Comparison of ENCODE assay signal across 10 cellular contexts in genomic region chr13:80359459-80360297, GRCh38. TPM values are rescaled to one million over a fixed set of nuclear protein-coding genes. Genes with fewer than 3 reads are reported as not detected.
DNase-seq lines count a peak whose midpoint lies in the region; ATAC-seq and TF ChIP-seq lines count a peak whose summit lies in the region.
"Had no signal": no experiment of that assay in that cellular context is flagged by ENCODE, and none has a peak within 500 bp of the region (broad histone marks: within the 10 kb centered on the region; RNA-seq: fewer than 3 reads in every experiment).

No MANE protein-coding gene starts in this region.

- H3K4me3 Mint-ChIP-seq in MCF 10A (ENCODE audit: unreplicated experiment), result no peak overlapping the region
- H3K4me3 Mint-ChIP-seq in type B pancreatic cell, result peak overlapping the region; percentile 0

- H3K4me1 Mint-ChIP-seq in MCF 10A (ENCODE audit: insufficient read depth, unreplicated experiment), result peaks cover 9% of the 10 kb centered on the region
- H3K4me1 Mint-ChIP-seq in type B pancreatic cell (ENCODE audit: unreplicated experiment), result peaks cover 25% of the 10 kb centered on the region

- H3K4me2 ChIP-seq in mammary epithelial cell (ENCODE audit: insufficient read depth, low read depth, low read length) (no peak overlapping the region), hepatocyte (no peak overlapping the region)

- H3K9me3 Mint-ChIP-seq in MCF 10A (ENCODE audit: unreplicated experiment), result no peaks in the 10 kb centered on the region
- no peaks in the 10 kb centered on the region for H3K9me3 Mint-ChIP-seq in type B pancreatic cell

- H3K27ac Mint-ChIP-seq in MCF 10A (ENCODE audit: low read depth, unreplicated experiment), result peak overlapping the region; percentile 31
- H3K27ac Mint-ChIP-seq in type B pancreatic cell, result no peak overlapping the region

- CTCF ChIA-PET in MCF 10A (lab: Yijun Ruan, JAX), result interaction anchor here (0.5 to 12.6 kb wide), 7 partner anchors 14 to 838 kb away, joined by 3 to 101 read pairs (median 3); partner anchors contain the start of gene SPRY2
- CTCF ChIA-PET in mammary epithelial cell (lab: Charles Lee; ENCODE audit: low non-redundant PET), result interaction anchor here (0.6 kb wide), 2 partner anchors 133 to 226 kb away, joined by 3 read pairs; no protein-coding TSS in a partner anchor

- POLR2A ChIA-PET in MCF 10A (lab: Yijun Ruan, JAX), result interaction anchor here (0.6 to 4.7 kb wide), 7 partner anchors 10 to 729 kb away, joined by 3 to 28 read pairs (median 4); partner anchors contain the start of gene SPRY2

- dilution Hi-C loops in mammary epithelial cell (cut with HindIII; ENCODE audit: low sequenced_read_pairs), result no loop called here

- H4K20me1 ChIP-seq in mammary epithelial cell (ENCODE audit: insufficient read depth, low read length), result no peaks in the 10 kb centered on the region
- H4K20me1 ChIP-seq in hepatocyte (ENCODE audit: insufficient read depth, poor library complexity, severe bottlenecking), result no peaks in the 10 kb centered on the region

- H3K27me3 ChIP-seq in mammary epithelial cell (ENCODE audit: insufficient read depth, low read length) (no peaks in the 10 kb centered on the region), SJCRH30 (no peaks in the 10 kb centered on the region), hepatocyte (no peaks in the 10 kb centered on the region), vagina (no peaks in the 10 kb centered on the region)

- H3K4me3 ChIP-seq in mammary epithelial cell (replicated peaks in 1 of 3; ENCODE audit: insufficient read depth in 1 of 3, low read depth in 2 of 3, low read length in 3 of 3), result no peak overlapping the region
- no peak overlapping the region for H3K4me3 ChIP-seq in SJCRH30
- no peak overlapping the region for H3K4me3 ChIP-seq in hepatocyte
- no peak overlapping the region for H3K4me3 ChIP-seq in vagina

- H3K9me3 ChIP-seq in mammary epithelial cell (replicated peaks; ENCODE audit: insufficient read depth, low read length), result no peaks in the 10 kb centered on the region
- no peaks in the 10 kb centered on the region for H3K9me3 ChIP-seq in SJCRH30 (replicated peaks)
- H3K9me3 ChIP-seq in hepatocyte (ENCODE audit: low read depth), result no peaks in the 10 kb centered on the region
- H3K9me3 ChIP-seq in vagina, result no peaks in the 10 kb centered on the region

- H3K27ac ChIP-seq in mammary epithelial cell (ENCODE audit: insufficient read depth, low read depth, low read length), result no peak overlapping the region
- H3K27ac ChIP-seq in SJCRH30, result peak overlapping the region; percentile 59
- H3K27ac ChIP-seq in hepatocyte, result no peak overlapping the region
- H3K27ac ChIP-seq in vagina, result no peak overlapping the region

- H3K9me2 ChIP-seq in hepatocyte (replicated peaks; ENCODE audit: insufficient read depth), result no peaks in the 10 kb centered on the region

- WGBS in mammary epithelial cell (ENCODE audit: low coverage, missing lambda C conversion rate), result 96% methylated on average over 10 of the region's 10 CpGs
- WGBS in hepatocyte (ENCODE audit: low lambda C conversion rate, missing lambda C conversion rate), result 43% methylated on average over 10 of the region's 10 CpGs

- no peak for ATAC-seq in GM21447 (IDR thresholded peaks at IDR 0.05; ENCODE audit: unreplicated experiment)
- ATAC-seq: PC-3 had no signal

- H3K36me3 Mint-ChIP-seq in MCF 10A (ENCODE audit: insufficient read depth, unreplicated experiment) (no peaks in the 10 kb centered on the region), type B pancreatic cell (no peaks in the 10 kb centered on the region)

- TF ChIP-seq POLR2A in vagina (IDR thresholded peaks at IDR 0.05), result no peak

- in situ Hi-C loops in mammary epithelial cell (cut with MboI; ENCODE audit: low sequenced_read_pairs in 2 of 2), result loop anchor here in 1 of 2 donors (10.0 kb wide), 1 partner anchor 685 kb away; no protein-coding TSS in a partner anchor

- no TSS peak for BruUV-seq in MCF 10A (replicated peaks; lab: Mats Ljungman, UMichigan)
- BruUV-seq in mammary epithelial cell (replicated peaks; lab: Mats Ljungman, UMichigan), result no TSS peak

- no peaks in the 10 kb centered on the region for H3K36me3 ChIP-seq in mammary epithelial cell (ENCODE audit: insufficient read depth, low read length)
- H3K36me3 ChIP-seq in SJCRH30, result no peaks in the 10 kb centered on the region
- H3K36me3 ChIP-seq in hepatocyte (replicated peaks; ENCODE audit: insufficient read depth, low read depth), result no peaks in the 10 kb centered on the region
- H3K36me3 ChIP-seq in vagina, result no peaks in the 10 kb centered on the region

- H3K79me2 ChIP-seq in mammary epithelial cell (ENCODE audit: insufficient read depth, low read length) (no peaks in the 10 kb centered on the region), hepatocyte (no peaks in the 10 kb centered on the region)

- H3K4me1 ChIP-seq in mammary epithelial cell (ENCODE audit: insufficient read depth, low read length) (peaks cover 10% of the 10 kb centered on the region), SJCRH30 (peaks cover 31% of the 10 kb centered on the region), hepatocyte (ENCODE audit: insufficient read depth) (peaks cover 27% of the 10 kb centered on the region), vagina (peaks cover 7% of the 10 kb centered on the region)

- H2AFZ ChIP-seq in mammary epithelial cell (ENCODE audit: low read depth, low read length) (no peak overlapping the region), hepatocyte (peak overlapping the region; percentile 47)

- no peak overlapping the region for H3K9ac ChIP-seq in mammary epithelial cell (ENCODE audit: insufficient read depth, low read length)

- DNase-seq in MCF 10A (ENCODE audit: unreplicated experiment) (no peak), mammary epithelial cell (no peak), SJCRH30 (peak; percentile 29 to 68), hepatocyte (ENCODE audit: low spot score) (no peak), type B pancreatic cell (ENCODE audit: extremely low spot score, unreplicated experiment) (no peak), vagina (ENCODE audit: extremely low spot score in 2 of 2) (no peak), NCI-H1048 (lab: John Stamatoyannopoulos, UW) (no peak)
- DNase-seq: activated CD4-positive, alpha-beta T cell treated with anti-CD3 and anti-CD28 coated beads, Interleukin-2, amount 50 U/mL, for 4 hours; PC-3 had no signal

- intact Hi-C loops in MCF 10A (cut with micrococcal nuclease), result no loop called here
- intact Hi-C loops in mammary epithelial cell (cut with micrococcal nuclease), result loop anchor here (2.0 kb wide), 1 partner anchor 17 kb away; no protein-coding TSS in a partner anchor
- intact Hi-C loops in vagina (cut with DNase I), result no loop called here

- H3K27me3 Mint-ChIP-seq in MCF 10A (ENCODE audit: insufficient read depth, unreplicated experiment) (no peaks in the 10 kb centered on the region), type B pancreatic cell (no peaks in the 10 kb centered on the region)

- TF ChIP-seq CTCF in MCF 10A (IDR thresholded peaks at IDR 0.05; ENCODE audit: unreplicated experiment), result no peak
- no peak for TF ChIP-seq CTCF in mammary epithelial cell (conservative IDR thresholded peaks at IDR 0.05 in 1 of 2, IDR thresholded peaks at IDR 0.05 in 1 of 2; ENCODE audit: extremely low read depth in 1 of 2, insufficient read depth in 1 of 2, low read depth in 1 of 2, low read length in 2 of 2)
- no peak for TF ChIP-seq CTCF in hepatocyte (IDR thresholded peaks at IDR 0.05; ENCODE audit: poor library complexity)
- TF ChIP-seq CTCF in type B pancreatic cell (conservative IDR thresholded peaks at IDR 0.05), result no peak
- TF ChIP-seq CTCF in vagina (IDR thresholded peaks at IDR 0.05), result no peak

RNA-seq across cellular contexts. Expression of gene SPRY2, which starts 18.8 kb away (rescaled TPM):
- total RNA-seq in MCF 10A (2022) (41.2 and 46.4 TPM in 2 replicates), mammary epithelial cell (10 to 100 TPM; 14.8 to 59.4 TPM), hepatocyte (45.4 and 48.2 TPM in 2 replicates), type B pancreatic cell (ENCODE audit: low replicate concordance) (48.3 and 48.7 TPM in 2 replicates), vagina (43.2 TPM)
- polyA plus RNA-seq in mammary epithelial cell (55.0 TPM), hepatocyte (69.4 and 74.6 TPM in 2 replicates)
- polyA minus RNA-seq in mammary epithelial cell, result 64.8 TPM
- total RNA-seq in SJCRH30 (2014; rRNA removed; shearing (Covaris generic)), result 121 and 122 TPM in 2 replicates

Comparison
In these comparisons a context has a peak if more than half of its experiments do, and no peak if none do; other contexts are left out.
1. DNase-seq: peak in SJCRH30 (2 of 2); none in MCF 10A (single experiment), mammary epithelial cell (single experiment), hepatocyte (single experiment), type B pancreatic cell (single experiment), vagina (0 of 2) and NCI-H1048 (single experiment).